ENCODE assay signal across 8 cellular contexts in the genomic region with DNA sequence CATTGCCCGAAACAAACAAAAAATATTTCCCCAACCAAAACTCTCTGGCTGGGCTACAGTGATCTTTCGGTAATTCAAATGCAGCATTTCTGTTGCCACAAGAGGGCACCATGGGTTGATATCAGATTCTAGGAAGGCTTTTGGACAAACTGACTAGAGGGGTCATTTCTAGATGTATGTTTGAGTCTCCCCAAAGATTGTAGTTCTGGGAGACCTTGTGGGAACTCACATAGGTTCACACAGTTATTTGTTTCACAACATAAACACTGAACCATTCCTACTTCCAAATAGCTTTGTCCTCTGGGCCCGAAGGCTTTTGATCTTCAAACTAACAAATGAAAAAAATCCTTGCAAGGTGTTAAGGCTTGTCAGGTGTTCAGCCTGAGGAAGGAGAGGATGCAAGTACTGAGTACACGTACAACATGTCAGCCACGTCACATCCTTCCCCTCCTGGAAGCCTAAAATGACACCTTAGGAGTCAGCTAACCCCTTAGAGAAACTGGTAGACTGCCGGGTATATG. TPM values are rescaled to one million over a fixed set of nuclear protein-coding genes. Genes with fewer than 3 reads are reported as not detected.
A peak's percentile ranks its signal among the peaks of the same experiment; 100 is the strongest.
DNase-seq lines count a peak whose midpoint lies in the region; ATAC-seq, FAIRE-seq and TF ChIP-seq lines count a peak whose summit lies in the region.

No MANE protein-coding gene starts in this region.

- H3K4me3 Mint-ChIP-seq in H9 = no peak overlapping the region
- H3K4me3 Mint-ChIP-seq in activated T-helper 2 cell treated with anti-CD3 and anti-CD28 coated beads, Interferon-gamma antibody, Interleukin-2, Interleukin-4, amounts not matched to agents 10 μg/mL and 5 μg/mL and 100 μg/mL, durations not matched to agents 14 hours and 24 hours and 36 hours (ENCODE audit: low read depth) = no peak overlapping the region

- no peaks in the 10 kb centered on the region for H4K20me1 ChIP-seq in DOHH2 (ENCODE audit: control insufficient read depth, insufficient read depth, low read depth, low read length)
- H4K20me1 ChIP-seq in H9 (ENCODE audit: control insufficient read depth, insufficient read depth, insufficient read length) = no peaks in the 10 kb centered on the region

- no peak overlapping the region for H2AK5ac ChIP-seq in H9 (ENCODE audit: insufficient read length, low read length)

- H2BK5ac ChIP-seq in H9 (ENCODE audit: insufficient read length, low read length) = no peak overlapping the region

- H3K14ac ChIP-seq in H9 (ENCODE audit: insufficient read depth, low read length) = no peak overlapping the region

- H2BK120ac ChIP-seq in H9 (ENCODE audit: low read depth, low read length, poor library complexity, severe bottlenecking) = no peak overlapping the region

- H2BK12ac ChIP-seq in H9 (ENCODE audit: insufficient read length, low read depth, low read length) = no peak overlapping the region

- no peak overlapping the region for H3K27ac ChIP-seq in DOHH2 (ENCODE audit: low read depth, low read length)
- no peak overlapping the region for H3K27ac ChIP-seq in H9 (ENCODE audit: insufficient read length, low read depth, low read length)
- peak overlapping the region in 1 of 4 donors; percentile 6 for H3K27ac ChIP-seq in gastroesophageal sphincter
- no peak overlapping the region for H3K27ac ChIP-seq in pancreas

- FAIRE-seq in pancreas (lab: Jason Lieb, UNC) = peak; percentile 9

- no peaks in the 10 kb centered on the region for H3K9me2 ChIP-seq in DOHH2 (replicated peaks; ENCODE audit: control insufficient read depth, low read length)

- H2BK15ac ChIP-seq in H9 (ENCODE audit: low read depth, low read length) = no peak overlapping the region

- H4K5ac ChIP-seq in H9 (ENCODE audit: insufficient read length, low read depth, low read length) = no peak overlapping the region

- peak overlapping the region; percentile 52 for H3K4me2 ChIP-seq in DOHH2 (ENCODE audit: low read length)
- no peak overlapping the region for H3K4me2 ChIP-seq in H9 (ENCODE audit: insufficient read depth, insufficient read length, low read length)

- peak overlapping the region in 1 of 3 experiments; percentile 70; a peak in 1 of 7 replicates for H3K27ac Mint-ChIP-seq in H9
- peak overlapping the region; percentile 34 for H3K27ac Mint-ChIP-seq in activated T-helper 2 cell treated with anti-CD3 and anti-CD28 coated beads, Interferon-gamma antibody, Interleukin-2, Interleukin-4, amounts not matched to agents 10 μg/mL and 5 μg/mL and 100 μg/mL, durations not matched to agents 14 hours and 24 hours and 36 hours

- H3K4me1 ChIP-seq in DOHH2 (ENCODE audit: control insufficient read depth, low read length) (peaks cover 14% of the 10 kb centered on the region), H9 (ENCODE audit: insufficient read depth, low read length) (no peaks in the 10 kb centered on the region; the same call in 1 of the 2 replicates), gastroesophageal sphincter (no peaks in the 10 kb centered on the region), pancreas (peaks cover 0 to under 1% (median 0%) of the 10 kb centered on the region in 3 donors)

- intact Hi-C loops in activated T-helper 2 cell treated with anti-CD3 and anti-CD28 coated beads, Interferon-gamma antibody, Interleukin-2, Interleukin-4, amounts not matched to agents 10 μg/mL and 5 μg/mL and 100 μg/mL, durations not matched to agents 14 hours and 24 hours and 36 hours (cut with micrococcal nuclease) = loop anchor here (2.0 kb wide), 1 partner anchor 74 kb away; a partner anchor contains a TSS
- intact Hi-C loops in pancreas (cut with DNase I) = loop anchor here in 1 of 3 donors (10.0 kb wide), 2 partner anchors 60 to 70 kb away; no protein-coding TSS in a partner anchor

- peaks cover 0 to 8% of the 10 kb centered on the region in 2 experiments; a peak in 2 of 4 replicates for H3K4me1 Mint-ChIP-seq in H9
- H3K4me1 Mint-ChIP-seq in activated T-helper 2 cell treated with anti-CD3 and anti-CD28 coated beads, Interferon-gamma antibody, Interleukin-2, Interleukin-4, amounts not matched to agents 10 μg/mL and 5 μg/mL and 100 μg/mL, durations not matched to agents 14 hours and 24 hours and 36 hours (ENCODE audit: low read depth) = peaks cover 60% of the 10 kb centered on the region

- H3K27me3 ChIP-seq in DOHH2 (ENCODE audit: control insufficient read depth, low read length) = no peaks in the 10 kb centered on the region
- H3K27me3 ChIP-seq in H9 (ENCODE audit: insufficient read depth, low read length) = no peaks in the 10 kb centered on the region
- H3K27me3 ChIP-seq in gastroesophageal sphincter = peaks cover 3% of the 10 kb centered on the region
- H3K27me3 ChIP-seq in pancreas = no peaks in the 10 kb centered on the region

- no peak overlapping the region for H2AFZ ChIP-seq in H9 (ENCODE audit: low read length)

- H3K36me3 ChIP-seq in DOHH2 (ENCODE audit: control insufficient read depth, low read length) (no peaks in the 10 kb centered on the region), gastroesophageal sphincter (no peaks in the 10 kb centered on the region), pancreas (no peaks in the 10 kb centered on the region)

- H3K18ac ChIP-seq in H9 (ENCODE audit: insufficient read length, low read depth, low read length) = no peak overlapping the region

- H3K4ac ChIP-seq in H9 (ENCODE audit: low read depth, low read length) = no peak overlapping the region

- H3K79me1 ChIP-seq in H9 (ENCODE audit: insufficient read depth, low read depth, low read length, poor library complexity, severe bottlenecking) = no peaks in the 10 kb centered on the region

- H3K4me3 ChIP-seq in DOHH2 (ENCODE audit: low read length) = peak overlapping the region; percentile 8; the same call in 1 of the 2 replicates
- H3K4me3 ChIP-seq in gastroesophageal sphincter = no peak overlapping the region
- H3K4me3 ChIP-seq in pancreas = no peak overlapping the region

- H3K9me3 ChIP-seq in DOHH2 (ENCODE audit: control insufficient read depth, insufficient read depth, low read length) = no peaks in the 10 kb centered on the region
- no peaks in the 10 kb centered on the region for H3K9me3 ChIP-seq in H9 (ENCODE audit: control insufficient read depth, low read depth, low read length)
- H3K9me3 ChIP-seq in gastroesophageal sphincter = no peaks in the 10 kb centered on the region
- H3K9me3 ChIP-seq in pancreas = no peaks in the 10 kb centered on the region

- DNase-seq in H9 (peak; percentile 49), NOMO-1 treated with dmso at 0.1 percent for 144 hours (lab: John Stamatoyannopoulos, UW; ENCODE audit: unreplicated experiment) (peak; percentile 28), pancreas (peak in 3 of 6 donors; percentile 28 to 63 (median 41)), NCI-H187 treated with DMSO at 0.1 percent for 48 hours (lab: John Stamatoyannopoulos, UW) (no peak)
- peak; percentile 46 for DNase-seq in activated T-helper 2 cell treated with anti-CD3 and anti-CD28 coated beads, Interferon-gamma antibody, Interleukin-2, Interleukin-4, amounts not matched to agents 10 μg/mL and 5 μg/mL and 100 μg/mL, durations not matched to agents 14 hours and 24 hours and 36 hours (ENCODE audit: low spot score)

- no peaks in the 10 kb centered on the region; a peak in 1 of 7 replicates for H3K36me3 Mint-ChIP-seq in H9 (ENCODE audit: insufficient read depth in 1 of 3, low read depth in 3 of 3)
- peaks cover 82% of the 10 kb centered on the region for H3K36me3 Mint-ChIP-seq in activated T-helper 2 cell treated with anti-CD3 and anti-CD28 coated beads, Interferon-gamma antibody, Interleukin-2, Interleukin-4, amounts not matched to agents 10 μg/mL and 5 μg/mL and 100 μg/mL, durations not matched to agents 14 hours and 24 hours and 36 hours (ENCODE audit: low read depth)

- no peak overlapping the region for H2BK20ac ChIP-seq in H9 (ENCODE audit: low read depth, low read length, poor library complexity, severe bottlenecking)

- no peak overlapping the region for H3T11ph ChIP-seq in H9 (ENCODE audit: low read length)

- TF ChIP-seq EP300 in gastroesophageal sphincter (IDR thresholded peaks at IDR 0.05) = no peak

- no peak overlapping the region for H3K56ac ChIP-seq in H9 (ENCODE audit: insufficient read length, low read depth, low read length)

- no peak overlapping the region for H4K91ac ChIP-seq in H9 (ENCODE audit: insufficient read length, low read depth, low read length)

- WGBS in H9 (ENCODE audit: extremely low coverage, insufficient read length, low lambda C conversion rate) = no CpG with 5 or more reads among the region's 6 CpGs
- WGBS in gastroesophageal sphincter (ENCODE audit: low coverage in 1 of 2), 2 donors = 51 to 65% methylated on average over 6 of the region's 6 CpGs
- 36 to 49% methylated on average over 6 of the region's 6 CpGs for WGBS in pancreas, 2 donors

- H3K79me2 ChIP-seq in DOHH2 (ENCODE audit: control insufficient read depth, low read length) (no peaks in the 10 kb centered on the region), H9 (ENCODE audit: insufficient read depth, low read length) (no peaks in the 10 kb centered on the region)

- no peak overlapping the region for H3K9ac ChIP-seq in H9 (ENCODE audit: extremely low read depth, insufficient read length, low read length)

- H3K9me3 Mint-ChIP-seq in H9 = peaks cover 0 to 3% of the 10 kb centered on the region in 2 experiments; a peak in 1 of 5 replicates
- H3K9me3 Mint-ChIP-seq in activated T-helper 2 cell treated with anti-CD3 and anti-CD28 coated beads, Interferon-gamma antibody, Interleukin-2, Interleukin-4, amounts not matched to agents 10 μg/mL and 5 μg/mL and 100 μg/mL, durations not matched to agents 14 hours and 24 hours and 36 hours = peaks cover under 1% of the 10 kb centered on the region

- TF ChIP-seq POLR2A in gastroesophageal sphincter (IDR thresholded peaks at IDR 0.05) = no peak

- no peaks in the 10 kb centered on the region for H3F3A ChIP-seq in DOHH2 (ENCODE audit: control insufficient read depth, insufficient read depth)

- no peak overlapping the region for H3K23ac ChIP-seq in H9 (ENCODE audit: insufficient read length, low read depth, low read length)

- H4K8ac ChIP-seq in H9 (replicated peaks; ENCODE audit: insufficient read length, low read depth, low read length) = no peak overlapping the region

- TF ChIP-seq CTCF in DOHH2 (IDR thresholded peaks at IDR 0.05; ENCODE audit: low read depth, low read length, poor library complexity, severe bottlenecking) = peak; percentile 82
- TF ChIP-seq CTCF in H9 (conservative IDR thresholded peaks at IDR 0.05) = peak; percentile 81
- TF ChIP-seq CTCF in gastroesophageal sphincter (IDR thresholded peaks at IDR 0.05) = peak; percentile 34 to 68 (median 62)
- peak; percentile 45 to 73 (median 60) for TF ChIP-seq CTCF in pancreas (IDR thresholded peaks at IDR 0.05)

- ATAC-seq in gastroesophageal sphincter (peak; percentile 44), pancreas (peak; percentile 75 to 84 (median 80)), GM18502 (IDR thresholded peaks at IDR 0.05; ENCODE audit: poor library complexity, unreplicated experiment) (no peak)

- H3K23me2 ChIP-seq in H9 (ENCODE audit: insufficient read length, low read depth, low read length, poor library complexity, severe bottlenecking) = no peaks in the 10 kb centered on the region

- H3K27me3 Mint-ChIP-seq in H9 (ENCODE audit: low read depth) = peaks cover 3% of the 10 kb centered on the region
- H3K27me3 Mint-ChIP-seq in activated T-helper 2 cell treated with anti-CD3 and anti-CD28 coated beads, Interferon-gamma antibody, Interleukin-2, Interleukin-4, amounts not matched to agents 10 μg/mL and 5 μg/mL and 100 μg/mL, durations not matched to agents 14 hours and 24 hours and 36 hours (ENCODE audit: low read depth) = no peaks in the 10 kb centered on the region

RNA-seq across cellular contexts. Expression of a gene that starts 37.0 kb away (rescaled TPM):
- total RNA-seq in H9 (2021) (0.18 and 0.31 TPM in 2 replicates), gastroesophageal sphincter (10 to 100 TPM; 17.7 to 21.9 (median 20.6) TPM), pancreas (10 to 100 TPM in 3 of 6 donors, 1 to 10 TPM in 3; 6.9 to 14.3 (median 11.0) TPM)
- total RNA-seq in activated T-helper 2 cell treated with anti-CD3 and anti-CD28 coated beads, Interferon-gamma antibody, Interleukin-2, Interleukin-4, amounts not matched to agents 10 μg/mL and 5 μg/mL and 100 μg/mL, durations not matched to agents 14 hours and 24 hours and 36 hours = 19.2 and 19.8 TPM in 2 replicates
- 10 to 100 TPM in 1 of 2 donors, 1 to 10 TPM in 1; 10.0 to 12.2 TPM for polyA plus RNA-seq in pancreas

RNA-seq across cellular contexts. Expression of a gene that starts 47.9 kb away (rescaled TPM):
- total RNA-seq in H9 (2021) (not detected in 2 replicates), gastroesophageal sphincter (10 to 100 TPM in 1 of 4 donors, under 1 TPM in 3; 0.31 to 16.3 (median 0.50) TPM), pancreas (1 to 10 TPM in 1 of 6 donors, under 1 TPM in 4, not detected in 1; 0.12 to 1.1 (median 0.31) TPM)
- total RNA-seq in activated T-helper 2 cell treated with anti-CD3 and anti-CD28 coated beads, Interferon-gamma antibody, Interleukin-2, Interleukin-4, amounts not matched to agents 10 μg/mL and 5 μg/mL and 100 μg/mL, durations not matched to agents 14 hours and 24 hours and 36 hours = 1,777 and 1,808 TPM in 2 replicates
- under 1 TPM in 1 of 2 donors, not detected in 1; 0.11 TPM for polyA plus RNA-seq in pancreas

Comparison
In these comparisons a context has a peak if more than half of its experiments do, and no peak if none do; other contexts are left out.
1. RNA of a gene that starts 47.9 kb away (total RNA-seq): 1,777 to 1,808 TPM in activated T-helper 2 cell treated with anti-CD3 and anti-CD28 coated beads, Interferon-gamma antibody, Interleukin-2, Interleukin-4, amounts not matched to agents 10 μg/mL and 5 μg/mL and 100 μg/mL, durations not matched to agents 14 hours and 24 hours and 36 hours; 0.31 to 16.3 TPM in gastroesophageal sphincter, 0.12 to 1.1 TPM in pancreas and not detected in H9; every median in the first group is over 100 times any median in the second.
2. Peak in every context shown above with its lines, with median percentiles within 50 percentile points of each other: CTCF ChIP-seq.